Comparison of ENCODE assay signal across 1 cellular context in genomic region chr21:14526816-14527689, GRCh38.
TF ChIP-seq lines count a peak whose summit lies in the region.

No MANE protein-coding gene starts in this region.

TF ChIP-seq in HepG2, 621 proteins besides CTCF, POLR2A, EP300 and RAD21 (continued from another document):
- no peak for TF ChIP-seq ATF2 (CRISPR knock-in tag; IDR thresholded peaks at IDR 0.05)
- TF ChIP-seq ARID4A (CRISPR knock-in tag; IDR thresholded peaks at IDR 0.05; ENCODE audit: borderline replicate concordance): no peak
TF ChIP-seq in HepG2: peak in this region for 1.
